In the genomic region with DNA sequence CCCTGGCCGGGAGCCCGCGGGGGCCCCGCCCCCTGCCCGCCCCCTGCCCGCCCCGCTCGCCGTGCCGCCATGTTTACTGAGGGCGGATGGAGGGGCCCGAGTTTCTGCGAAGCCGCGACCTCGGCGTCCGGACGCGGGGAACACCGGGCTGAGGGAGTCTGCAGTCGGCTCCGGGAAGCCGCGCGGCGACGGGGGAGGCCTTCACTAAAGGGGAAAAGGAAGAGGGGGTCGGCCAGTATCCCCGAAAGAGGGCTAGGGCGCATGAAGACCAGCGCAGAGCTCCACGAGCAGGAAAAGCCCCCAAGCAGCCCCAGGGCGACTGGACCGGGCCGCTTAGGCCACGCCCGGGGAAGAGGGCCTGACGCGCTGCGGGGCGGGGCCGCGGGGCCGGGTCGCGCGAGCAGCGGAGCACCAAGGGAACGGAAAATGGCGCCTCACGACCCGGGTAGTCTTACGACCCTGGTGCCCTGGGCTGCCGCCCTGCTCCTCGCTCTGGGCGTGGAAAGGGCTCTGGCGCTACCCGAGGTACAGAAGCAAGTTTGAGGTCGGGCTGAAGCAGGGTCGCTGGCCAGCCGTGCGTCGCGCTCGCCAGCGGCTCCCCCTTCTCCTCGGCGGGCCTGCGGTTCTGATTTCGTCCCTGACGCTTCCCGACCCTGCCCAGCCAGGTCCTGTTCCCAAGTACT, we compare ENCODE assay signal across 8 cellular contexts.
DNase-seq lines count a peak whose midpoint lies in the region; ATAC-seq and TF ChIP-seq lines count a peak whose summit lies in the region.

A gene with protein sequence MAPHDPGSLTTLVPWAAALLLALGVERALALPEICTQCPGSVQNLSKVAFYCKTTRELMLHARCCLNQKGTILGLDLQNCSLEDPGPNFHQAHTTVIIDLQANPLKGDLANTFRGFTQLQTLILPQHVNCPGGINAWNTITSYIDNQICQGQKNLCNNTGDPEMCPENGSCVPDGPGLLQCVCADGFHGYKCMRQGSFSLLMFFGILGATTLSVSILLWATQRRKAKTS (plus strand): TSS at position 99 of the 683 bp plus-strand sequence. CDS start 328 bp downstream, at position 427.
A gene (minus strand): TSS at position 326 of the 683 bp plus-strand sequence. CDS start 4,618 bp downstream, outside the sequence.

- peak within 1 kb of the TSS; percentile 93 for H3K4me3 ChIP-seq in AG10803 (ENCODE audit: low read length)

- TF ChIP-seq CTCF in AG10803 (conservative IDR thresholded peaks at IDR 0.05; ENCODE audit: low read length) = no peak

- peak; percentile 74 for ATAC-seq in GM19043 (IDR thresholded peaks at IDR 0.05; ENCODE audit: low read depth, unreplicated experiment)
- ATAC-seq in HG03342 (IDR thresholded peaks at IDR 0.05; ENCODE audit: unreplicated experiment) = peak; percentile 76

- H3K27ac ChIP-seq in caudate nucleus (ENCODE audit: low read depth, low read length) = peak within 1 kb of the TSS; percentile 95

- DNase-seq in AG10803 (ENCODE audit: low read depth) = peak; percentile 86
- peak; percentile 89 for DNase-seq in NCI-H345 treated with DMSO at 0.1 percent for 48 hours (lab: John Stamatoyannopoulos, UW; ENCODE audit: unreplicated experiment)
- DNase-seq in activated CD4-positive, CD25-positive, alpha-beta regulatory T cell treated with anti-CD3 and anti-CD28 coated beads, Interleukin-2, amount 50 U/mL, for 16 hours (ENCODE audit: low read depth, low spot score) = peak; percentile 82
- peak in 60 of 61 donors; percentile 44 to 97 (median 88) for DNase-seq in caudate nucleus (lab: John Stamatoyannopoulos, UW)
- DNase-seq in iris pigment epithelial cell (ENCODE audit: low read depth) = peak; percentile 91
- peak; percentile 78 to 82 for DNase-seq in stimulated activated CD4-positive, alpha-beta T cell treated with anti-CD3 and anti-CD28 coated beads, Interleukin-12 subunit alpha, Interleukin-12 subunit beta, amount 100 ng/mL, for 24 hours (ENCODE audit: low read depth in 2 of 2)

Comparison
In these comparisons a context has a peak if more than half of its experiments do, and no peak if none do; other contexts are left out.
1. Peak in every context shown above with its lines: DNase-seq, ATAC-seq, H3K4me3 ChIP-seq and H3K27ac ChIP-seq.